Comparison of ENCODE assay signal across 1 cellular context in genomic region chr5:72154076-72154756, GRCh38.
TF ChIP-seq lines count a peak whose summit lies in the region.

No MANE protein-coding gene starts in this region.

TF ChIP-seq in HepG2, 621 proteins besides CTCF, POLR2A, EP300 and RAD21 (continued from another document):
- TF ChIP-seq ZBTB10 (CRISPR knock-in tag; IDR thresholded peaks at IDR 0.05; ENCODE audit: borderline replicate concordance) = no peak
